1 cellular context compared by ENCODE assay signal in the genomic region with DNA sequence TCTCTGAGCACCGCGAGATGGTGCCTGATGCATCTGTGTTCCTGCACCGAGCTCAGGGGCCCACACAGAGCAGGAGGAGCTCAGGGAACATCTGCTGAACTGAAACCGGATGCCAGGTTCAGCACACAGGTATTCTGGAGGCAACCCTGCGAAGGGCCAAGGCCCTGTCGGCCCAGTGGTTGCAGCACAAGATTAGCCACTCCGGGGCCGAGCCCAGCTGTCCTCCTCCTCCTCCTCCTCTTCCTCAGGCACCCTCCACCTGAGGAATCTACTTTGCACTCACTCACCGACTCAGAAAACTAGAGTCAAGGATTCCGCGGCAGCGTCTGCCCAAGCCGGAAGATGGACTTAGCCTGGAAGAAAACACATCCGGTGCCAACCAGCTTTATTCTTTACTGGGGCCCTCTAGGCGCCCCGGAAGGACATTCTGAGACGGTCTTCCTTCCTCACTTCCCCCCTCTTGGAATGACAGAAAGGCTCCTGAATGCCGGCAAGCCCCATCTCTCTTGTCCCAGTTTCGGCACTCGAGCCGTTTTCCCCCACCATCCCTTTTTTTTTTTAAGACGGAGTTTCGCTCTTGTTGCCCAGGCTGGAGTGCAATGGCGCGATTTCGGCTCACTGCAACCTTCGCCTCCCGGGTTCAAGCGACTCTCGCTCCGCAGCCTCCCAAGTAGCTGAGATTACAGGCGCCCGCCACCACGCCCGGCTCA.
A peak's percentile ranks its signal among the peaks of the same experiment; 100 is the strongest.
TF ChIP-seq lines count a peak whose summit lies in the region.

A gene with protein sequence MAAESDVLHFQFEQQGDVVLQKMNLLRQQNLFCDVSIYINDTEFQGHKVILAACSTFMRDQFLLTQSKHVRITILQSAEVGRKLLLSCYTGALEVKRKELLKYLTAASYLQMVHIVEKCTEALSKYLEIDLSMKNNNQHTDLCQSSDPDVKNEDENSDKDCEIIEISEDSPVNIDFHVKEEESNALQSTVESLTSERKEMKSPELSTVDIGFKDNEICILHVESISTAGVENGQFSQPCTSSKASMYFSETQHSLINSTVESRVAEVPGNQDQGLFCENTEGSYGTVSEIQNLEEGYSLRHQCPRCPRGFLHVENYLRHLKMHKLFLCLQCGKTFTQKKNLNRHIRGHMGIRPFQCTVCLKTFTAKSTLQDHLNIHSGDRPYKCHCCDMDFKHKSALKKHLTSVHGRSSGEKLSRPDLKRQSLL (minus strand): TSS at position 360 of the 710 bp plus-strand sequence. CDS start 1,251 bp downstream, outside the sequence.

TF ChIP-seq in Ishikawa, 13 proteins besides CTCF, POLR2A, EP300 and RAD21 (continued from another document):
- TF ChIP-seq, protein P1, sequence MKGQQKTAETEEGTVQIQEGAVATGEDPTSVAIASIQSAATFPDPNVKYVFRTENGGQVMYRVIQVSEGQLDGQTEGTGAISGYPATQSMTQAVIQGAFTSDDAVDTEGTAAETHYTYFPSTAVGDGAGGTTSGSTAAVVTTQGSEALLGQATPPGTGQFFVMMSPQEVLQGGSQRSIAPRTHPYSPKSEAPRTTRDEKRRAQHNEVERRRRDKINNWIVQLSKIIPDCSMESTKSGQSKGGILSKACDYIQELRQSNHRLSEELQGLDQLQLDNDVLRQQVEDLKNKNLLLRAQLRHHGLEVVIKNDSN (IDR thresholded peaks at IDR 0.05): no peak
- no peak for TF ChIP-seq TCF12 (IDR thresholded peaks at IDR 0.05; ENCODE audit: low read depth)
- TF ChIP-seq ZBTB7A (IDR thresholded peaks at IDR 0.05; ENCODE audit: low read depth): no peak
- TF ChIP-seq CREB1 (IDR thresholded peaks at IDR 0.05; ENCODE audit: low read depth): no peak
- TF ChIP-seq TAF1 (IDR thresholded peaks at IDR 0.05; ENCODE audit: low read depth): peak; percentile 61
- TF ChIP-seq, protein P2, sequence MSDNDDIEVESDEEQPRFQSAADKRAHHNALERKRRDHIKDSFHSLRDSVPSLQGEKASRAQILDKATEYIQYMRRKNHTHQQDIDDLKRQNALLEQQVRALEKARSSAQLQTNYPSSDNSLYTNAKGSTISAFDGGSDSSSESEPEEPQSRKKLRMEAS (IDR thresholded peaks at IDR 0.05): peak; percentile 15; the same call in 1 of the 2 replicates
- no peak for TF ChIP-seq FOXM1 (IDR thresholded peaks at IDR 0.05; ENCODE audit: borderline replicate concordance, low read depth)
- TF ChIP-seq YY1 (IDR thresholded peaks at IDR 0.05; ENCODE audit: low read depth): peak; percentile 49; the same call in 1 of the 2 replicates
- TF ChIP-seq CEBPB (IDR thresholded peaks at IDR 0.05): no peak
- TF ChIP-seq TEAD4 (IDR thresholded peaks at IDR 0.05): no peak
TF ChIP-seq in Ishikawa: peak in this region for 3.
